ENCODE assay signal across 1 cellular context in the genomic region with DNA sequence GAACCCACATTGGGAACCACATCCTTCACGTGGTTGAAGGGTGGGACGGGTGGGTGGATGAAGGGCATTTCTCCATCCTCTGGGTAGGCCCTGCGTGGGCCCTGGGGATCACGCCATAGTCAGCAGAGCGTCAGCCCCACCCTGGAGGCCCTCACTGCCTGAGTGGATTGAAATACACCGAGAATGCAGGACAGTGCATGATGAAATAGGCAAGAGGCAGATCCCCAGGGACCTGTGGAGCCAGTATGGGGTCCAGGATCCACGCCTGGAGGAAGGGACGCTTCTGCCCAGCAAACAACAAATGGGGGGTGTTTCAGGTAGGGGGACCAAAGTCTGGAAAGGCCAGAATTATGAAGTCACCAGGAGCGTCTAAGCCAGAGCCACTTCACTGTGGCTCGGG.
TF ChIP-seq lines count a peak whose summit lies in the region.

No MANE protein-coding gene starts in this region.

TF ChIP-seq in WTC11, 78 proteins besides CTCF, POLR2A, EP300 and RAD21 (continued from another document):
- TF ChIP-seq, protein P1, sequence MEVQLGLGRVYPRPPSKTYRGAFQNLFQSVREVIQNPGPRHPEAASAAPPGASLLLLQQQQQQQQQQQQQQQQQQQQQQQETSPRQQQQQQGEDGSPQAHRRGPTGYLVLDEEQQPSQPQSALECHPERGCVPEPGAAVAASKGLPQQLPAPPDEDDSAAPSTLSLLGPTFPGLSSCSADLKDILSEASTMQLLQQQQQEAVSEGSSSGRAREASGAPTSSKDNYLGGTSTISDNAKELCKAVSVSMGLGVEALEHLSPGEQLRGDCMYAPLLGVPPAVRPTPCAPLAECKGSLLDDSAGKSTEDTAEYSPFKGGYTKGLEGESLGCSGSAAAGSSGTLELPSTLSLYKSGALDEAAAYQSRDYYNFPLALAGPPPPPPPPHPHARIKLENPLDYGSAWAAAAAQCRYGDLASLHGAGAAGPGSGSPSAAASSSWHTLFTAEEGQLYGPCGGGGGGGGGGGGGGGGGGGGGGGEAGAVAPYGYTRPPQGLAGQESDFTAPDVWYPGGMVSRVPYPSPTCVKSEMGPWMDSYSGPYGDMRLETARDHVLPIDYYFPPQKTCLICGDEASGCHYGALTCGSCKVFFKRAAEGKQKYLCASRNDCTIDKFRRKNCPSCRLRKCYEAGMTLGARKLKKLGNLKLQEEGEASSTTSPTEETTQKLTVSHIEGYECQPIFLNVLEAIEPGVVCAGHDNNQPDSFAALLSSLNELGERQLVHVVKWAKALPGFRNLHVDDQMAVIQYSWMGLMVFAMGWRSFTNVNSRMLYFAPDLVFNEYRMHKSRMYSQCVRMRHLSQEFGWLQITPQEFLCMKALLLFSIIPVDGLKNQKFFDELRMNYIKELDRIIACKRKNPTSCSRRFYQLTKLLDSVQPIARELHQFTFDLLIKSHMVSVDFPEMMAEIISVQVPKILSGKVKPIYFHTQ (CRISPR knock-in tag; IDR thresholded peaks at IDR 0.05) = no peak
- TF ChIP-seq SMAD3 (CRISPR knock-in tag; IDR thresholded peaks at IDR 0.05; ENCODE audit: borderline replicate concordance) = no peak
- TF ChIP-seq, protein P2, sequence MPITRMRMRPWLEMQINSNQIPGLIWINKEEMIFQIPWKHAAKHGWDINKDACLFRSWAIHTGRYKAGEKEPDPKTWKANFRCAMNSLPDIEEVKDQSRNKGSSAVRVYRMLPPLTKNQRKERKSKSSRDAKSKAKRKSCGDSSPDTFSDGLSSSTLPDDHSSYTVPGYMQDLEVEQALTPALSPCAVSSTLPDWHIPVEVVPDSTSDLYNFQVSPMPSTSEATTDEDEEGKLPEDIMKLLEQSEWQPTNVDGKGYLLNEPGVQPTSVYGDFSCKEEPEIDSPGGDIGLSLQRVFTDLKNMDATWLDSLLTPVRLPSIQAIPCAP (CRISPR knock-in tag; IDR thresholded peaks at IDR 0.05) = no peak
- no peak for TF ChIP-seq GTF2I (CRISPR knock-in tag; conservative IDR thresholded peaks at IDR 0.05)
- TF ChIP-seq ZBTB21 (CRISPR knock-in tag; IDR thresholded peaks at IDR 0.05; ENCODE audit: borderline replicate concordance) = no peak
TF ChIP-seq in WTC11: peak in this region for 0.
